21 cellular contexts compared by ENCODE assay signal in the genomic region with DNA sequence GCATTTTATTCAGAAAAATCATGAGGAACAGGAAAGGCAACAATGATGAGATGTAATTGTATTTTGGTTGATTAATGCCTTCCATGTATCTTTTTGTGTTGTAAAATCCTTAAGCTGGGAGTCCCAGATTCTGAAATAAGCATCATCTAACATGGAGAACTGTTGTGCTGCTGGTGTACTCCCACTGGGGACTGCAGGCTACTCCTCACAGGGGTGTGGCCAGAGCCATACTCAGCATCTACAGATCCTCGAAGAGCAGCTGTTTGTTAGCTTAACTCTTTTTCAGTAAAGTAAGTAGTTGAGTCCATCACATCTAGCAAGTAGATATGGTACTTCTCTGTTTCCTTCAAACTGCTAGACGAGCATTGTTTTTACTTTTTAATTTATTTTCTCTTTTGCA.
"Had no signal": no experiment of that assay in that cellular context is flagged by ENCODE, and none has a peak within 500 bp of the region (broad histone marks: within the 10 kb centered on the region; RNA-seq: fewer than 3 reads in every experiment).

No MANE protein-coding gene starts in this region.

- H3K4me3 Mint-ChIP-seq: activated naive CD8-positive, alpha-beta T cell; activated T-helper 1 cell treated with anti-CD3 and anti-CD28 coated beads, Interleukin-12 subunit alpha, Interleukin-12 subunit beta, Interleukin-2, Interleukin-4 antibody, amounts not matched to agents 30 ng/mL and 10 ng/mL and 1 ng/mL, durations not matched to agents 14 hours and 24 hours and 36 hours; immature natural killer cell; memory B cell; naive thymus-derived CD4-positive, alpha-beta T cell had no signal

- H3K9me3 ChIP-seq: gastrocnemius medialis, heart left ventricle, mucosa of descending colon, prostate gland, right atrium auricular region, tibial nerve had no signal

- H3K4me3 ChIP-seq: gastrocnemius medialis, heart left ventricle, mucosa of descending colon, prostate gland, right atrium auricular region, tibial nerve had no signal

- DNase-seq: activated CD4-positive, alpha-beta T cell treated with anti-CD3 and anti-CD28 coated beads, Interleukin-2, amount 50 U/mL, for 1 hour; activated CD4-positive, CD25-positive, alpha-beta regulatory T cell treated with anti-CD3 and anti-CD28 coated beads, Interleukin-2, amount 50 U/mL, for 72 hours; activated CD8-positive, alpha-beta memory T cell treated with anti-CD3 and anti-CD28 coated beads for 24 hours; cerebellar nuclear complex; cortex of kidney; effector CD4-positive, alpha-beta T cell; gastrocnemius medialis; heart left ventricle; immature natural killer cell; mucosa of descending colon; naive thymus-derived CD4-positive, alpha-beta T cell; stimulated activated CD4-positive, alpha-beta T cell treated with anti-CD3 and anti-CD28 coated beads, Interleukin-2, amount 100 ng/mL, for 24 hours; stimulated activated naive CD4-positive, alpha-beta T cell treated with Interleukin-2 at 50 U/mL for 16 hours; T-helper 9 cell had no signal

- H3K36me3 ChIP-seq: gastrocnemius medialis, heart left ventricle, prostate gland, right atrium auricular region, tibial nerve had no signal

- H3K27me3 Mint-ChIP-seq: activated naive CD8-positive, alpha-beta T cell; memory B cell; naive thymus-derived CD4-positive, alpha-beta T cell had no signal

- H3K27ac ChIP-seq: gastrocnemius medialis, heart left ventricle, prostate gland, right atrium auricular region, tibial nerve had no signal

- H3K27me3 ChIP-seq: gastrocnemius medialis, heart left ventricle, right atrium auricular region, tibial nerve had no signal

- ATAC-seq: esophagus mucosa; gastrocnemius medialis; heart left ventricle; mucosa of descending colon; naive thymus-derived CD4-positive, alpha-beta T cell had no signal

- H3K4me1 Mint-ChIP-seq: immature natural killer cell; memory B cell; naive thymus-derived CD4-positive, alpha-beta T cell had no signal

- H3K27ac Mint-ChIP-seq: activated naive CD8-positive, alpha-beta T cell; activated T-helper 1 cell treated with anti-CD3 and anti-CD28 coated beads, Interleukin-12 subunit alpha, Interleukin-12 subunit beta, Interleukin-2, Interleukin-4 antibody, amounts not matched to agents 30 ng/mL and 10 ng/mL and 1 ng/mL, durations not matched to agents 14 hours and 24 hours and 36 hours; immature natural killer cell; memory B cell; naive thymus-derived CD4-positive, alpha-beta T cell had no signal

- H3K4me1 ChIP-seq: gastrocnemius medialis, heart left ventricle, prostate gland, right atrium auricular region, tibial nerve had no signal

- H3K9me3 Mint-ChIP-seq: activated T-helper 1 cell treated with anti-CD3 and anti-CD28 coated beads, Interleukin-12 subunit alpha, Interleukin-12 subunit beta, Interleukin-2, Interleukin-4 antibody, amounts not matched to agents 30 ng/mL and 10 ng/mL and 1 ng/mL, durations not matched to agents 14 hours and 24 hours and 36 hours; memory B cell had no signal
